In the genomic region with DNA sequence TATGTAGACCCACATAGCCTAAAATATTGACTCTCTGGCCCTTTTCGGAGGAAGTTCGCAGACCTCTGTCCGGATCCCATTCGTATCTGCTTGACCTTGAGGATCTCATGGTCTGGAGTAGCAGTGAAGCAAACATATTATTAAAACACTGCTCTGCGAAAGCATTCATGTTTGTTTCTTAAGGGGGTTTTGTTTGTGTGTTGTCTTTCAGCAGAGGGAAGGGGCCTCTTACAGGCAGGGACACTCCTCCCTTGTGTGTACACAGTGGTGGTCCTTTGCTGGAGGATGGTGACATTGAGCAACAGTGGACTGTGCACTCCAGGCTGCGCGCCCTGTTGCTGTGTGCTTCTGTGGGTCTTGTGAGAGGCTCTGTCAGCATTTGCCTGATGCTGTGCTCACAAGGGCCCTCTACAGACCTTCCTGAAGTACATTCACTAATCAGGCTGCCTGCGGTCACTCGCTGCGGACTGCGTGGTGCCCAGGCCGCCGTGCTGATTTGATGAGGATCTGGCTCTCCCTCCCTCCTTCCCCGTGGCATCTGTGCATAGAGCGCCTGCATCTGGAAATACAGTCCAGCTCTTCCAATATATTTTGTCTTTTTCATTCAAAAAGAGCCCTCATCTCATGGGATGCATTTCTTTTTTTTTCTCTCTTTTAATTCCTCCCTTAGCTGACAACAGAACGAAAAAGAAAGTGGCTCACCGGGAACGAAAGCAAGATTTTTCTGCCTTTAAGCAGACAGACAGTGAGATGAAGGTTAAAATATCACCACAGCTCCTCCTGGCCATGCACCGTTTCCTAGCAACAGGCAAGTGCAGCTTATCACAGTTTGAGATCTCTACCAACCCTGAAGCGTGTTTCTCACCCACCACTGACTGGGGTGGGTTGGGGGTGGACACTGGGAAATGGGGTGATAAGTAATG, we compare ENCODE assay signal across 1 cellular context.
TF ChIP-seq lines count a peak whose summit lies in the region.

No MANE protein-coding gene starts in this region.

TF ChIP-seq in HEK293, 187 proteins besides CTCF, POLR2A, EP300 and RAD21 (continued from another document):
- no peak for TF ChIP-seq OSR2 (tag by site-specific recombination; IDR thresholded peaks at IDR 0.05)
- TF ChIP-seq ZFP69B (tag by site-specific recombination; IDR thresholded peaks at IDR 0.05) = no peak
- TF ChIP-seq, protein P1, sequence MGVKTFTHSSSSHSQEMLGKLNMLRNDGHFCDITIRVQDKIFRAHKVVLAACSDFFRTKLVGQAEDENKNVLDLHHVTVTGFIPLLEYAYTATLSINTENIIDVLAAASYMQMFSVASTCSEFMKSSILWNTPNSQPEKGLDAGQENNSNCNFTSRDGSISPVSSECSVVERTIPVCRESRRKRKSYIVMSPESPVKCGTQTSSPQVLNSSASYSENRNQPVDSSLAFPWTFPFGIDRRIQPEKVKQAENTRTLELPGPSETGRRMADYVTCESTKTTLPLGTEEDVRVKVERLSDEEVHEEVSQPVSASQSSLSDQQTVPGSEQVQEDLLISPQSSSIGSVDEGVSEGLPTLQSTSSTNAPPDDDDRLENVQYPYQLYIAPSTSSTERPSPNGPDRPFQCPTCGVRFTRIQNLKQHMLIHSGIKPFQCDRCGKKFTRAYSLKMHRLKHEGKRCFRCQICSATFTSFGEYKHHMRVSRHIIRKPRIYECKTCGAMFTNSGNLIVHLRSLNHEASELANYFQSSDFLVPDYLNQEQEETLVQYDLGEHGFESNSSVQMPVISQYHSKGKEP (tag by site-specific recombination; IDR thresholded peaks at IDR 0.05) = peak; percentile 12; the same call in 1 of the 2 replicates
- no peak for TF ChIP-seq OVOL3 (tag by site-specific recombination; IDR thresholded peaks at IDR 0.05)
- TF ChIP-seq ZNF335 (tag by site-specific recombination; conservative IDR thresholded peaks at IDR 0.05) = peak; percentile 92
- TF ChIP-seq ZNF501 (tag by site-specific recombination; IDR thresholded peaks at IDR 0.05) = no peak
- TF ChIP-seq ZBTB21 (tag by site-specific recombination; IDR thresholded peaks at IDR 0.05) = no peak
- TF ChIP-seq TCF7L2 (IDR thresholded peaks at IDR 0.05; ENCODE audit: borderline replicate concordance, low read depth, low read length) = no peak
- no peak for TF ChIP-seq ZNF248 (tag by site-specific recombination; IDR thresholded peaks at IDR 0.05)
- no peak for TF ChIP-seq ZNF266 (tag by site-specific recombination; IDR thresholded peaks at IDR 0.05; ENCODE audit: low read depth)
- TF ChIP-seq ZNF488 (tag by site-specific recombination; IDR thresholded peaks at IDR 0.05) = no peak
- TF ChIP-seq ZSCAN16 (tag by site-specific recombination; IDR thresholded peaks at IDR 0.05) = peak; percentile 99
- TF ChIP-seq ZNF366 (tag by site-specific recombination; conservative IDR thresholded peaks at IDR 0.05) = no peak; the same call in 1 of the 2 replicates
- TF ChIP-seq BCL11B (tag by site-specific recombination; IDR thresholded peaks at IDR 0.05; ENCODE audit: low read depth) = no peak
- TF ChIP-seq, protein P2, sequence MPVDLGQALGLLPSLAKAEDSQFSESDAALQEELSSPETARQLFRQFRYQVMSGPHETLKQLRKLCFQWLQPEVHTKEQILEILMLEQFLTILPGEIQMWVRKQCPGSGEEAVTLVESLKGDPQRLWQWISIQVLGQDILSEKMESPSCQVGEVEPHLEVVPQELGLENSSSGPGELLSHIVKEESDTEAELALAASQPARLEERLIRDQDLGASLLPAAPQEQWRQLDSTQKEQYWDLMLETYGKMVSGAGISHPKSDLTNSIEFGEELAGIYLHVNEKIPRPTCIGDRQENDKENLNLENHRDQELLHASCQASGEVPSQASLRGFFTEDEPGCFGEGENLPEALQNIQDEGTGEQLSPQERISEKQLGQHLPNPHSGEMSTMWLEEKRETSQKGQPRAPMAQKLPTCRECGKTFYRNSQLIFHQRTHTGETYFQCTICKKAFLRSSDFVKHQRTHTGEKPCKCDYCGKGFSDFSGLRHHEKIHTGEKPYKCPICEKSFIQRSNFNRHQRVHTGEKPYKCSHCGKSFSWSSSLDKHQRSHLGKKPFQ (tag by site-specific recombination; IDR thresholded peaks at IDR 0.05) = no peak
- TF ChIP-seq ZNF121 (tag by site-specific recombination; IDR thresholded peaks at IDR 0.05) = peak; percentile 65; the same call in 1 of the 2 replicates
- no peak for TF ChIP-seq ZNF184 (tag by site-specific recombination; IDR thresholded peaks at IDR 0.05)
- TF ChIP-seq, protein P3, sequence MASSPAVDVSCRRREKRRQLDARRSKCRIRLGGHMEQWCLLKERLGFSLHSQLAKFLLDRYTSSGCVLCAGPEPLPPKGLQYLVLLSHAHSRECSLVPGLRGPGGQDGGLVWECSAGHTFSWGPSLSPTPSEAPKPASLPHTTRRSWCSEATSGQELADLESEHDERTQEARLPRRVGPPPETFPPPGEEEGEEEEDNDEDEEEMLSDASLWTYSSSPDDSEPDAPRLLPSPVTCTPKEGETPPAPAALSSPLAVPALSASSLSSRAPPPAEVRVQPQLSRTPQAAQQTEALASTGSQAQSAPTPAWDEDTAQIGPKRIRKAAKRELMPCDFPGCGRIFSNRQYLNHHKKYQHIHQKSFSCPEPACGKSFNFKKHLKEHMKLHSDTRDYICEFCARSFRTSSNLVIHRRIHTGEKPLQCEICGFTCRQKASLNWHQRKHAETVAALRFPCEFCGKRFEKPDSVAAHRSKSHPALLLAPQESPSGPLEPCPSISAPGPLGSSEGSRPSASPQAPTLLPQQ (tag by site-specific recombination; IDR thresholded peaks at IDR 0.05) = peak; percentile 26; the same call in 1 of the 2 replicates
- TF ChIP-seq ZNF354C (tag by site-specific recombination; IDR thresholded peaks at IDR 0.05; ENCODE audit: borderline replicate concordance, low read depth) = no peak
- peak; percentile 92 for TF ChIP-seq SCRT1 (tag by site-specific recombination; IDR thresholded peaks at IDR 0.05; ENCODE audit: borderline replicate concordance)
- TF ChIP-seq GLIS2 (tag by site-specific recombination; IDR thresholded peaks at IDR 0.05) = no peak
- TF ChIP-seq MYNN (tag by site-specific recombination; IDR thresholded peaks at IDR 0.05; ENCODE audit: borderline replicate concordance) = no peak
- TF ChIP-seq TRIM28 (IDR thresholded peaks at IDR 0.05; ENCODE audit: borderline replicate concordance, low read length) = peak; percentile 87
- TF ChIP-seq ZNF660 (tag by site-specific recombination; IDR thresholded peaks at IDR 0.05) = 0 out of 2 replicates have a peak, but pooled peaks have one; percentile 55
- no peak for TF ChIP-seq KLF10 (tag by site-specific recombination; IDR thresholded peaks at IDR 0.05)
